ENCODE assay signal across 1 cellular context in genomic region chr5:997001-997474, GRCh38.
TF ChIP-seq lines count a peak whose summit lies in the region.

No MANE protein-coding gene starts in this region.

TF ChIP-seq in K562, 482 proteins besides CTCF, POLR2A, EP300 and RAD21 (continued from another document):
- no peak for TF ChIP-seq ATF2 (CRISPR knock-in tag; IDR thresholded peaks at IDR 0.05)
- no peak for TF ChIP-seq ZNF316 (IDR thresholded peaks at IDR 0.05)
- 0 out of 2 replicates have a peak, but pooled peaks have one; percentile 35 for TF ChIP-seq ZBTB17 (CRISPR knock-in tag; IDR thresholded peaks at IDR 0.05)
- no peak for TF ChIP-seq ILF3 (IDR thresholded peaks at IDR 0.05; ENCODE audit: borderline replicate concordance)
- TF ChIP-seq CREBBP (IDR thresholded peaks at IDR 0.05; ENCODE audit: low read depth, low read length): no peak
- TF ChIP-seq ZSCAN32 (CRISPR knock-in tag; IDR thresholded peaks at IDR 0.05): no peak
- no peak for TF ChIP-seq CREB3L1 (IDR thresholded peaks at IDR 0.05; ENCODE audit: borderline replicate concordance, low read depth)
- no peak for TF ChIP-seq ZNF280B (CRISPR knock-in tag; IDR thresholded peaks at IDR 0.05)
- TF ChIP-seq CTBP1 (IDR thresholded peaks at IDR 0.05; ENCODE audit: borderline replicate concordance): peak; percentile 58; the same call in 1 of the 2 replicates
- TF ChIP-seq ETV1 (tag; conservative IDR thresholded peaks at IDR 0.05; ENCODE audit: low read depth): peak; percentile 76
- peak; percentile 71 for TF ChIP-seq TEAD2 (tag; IDR thresholded peaks at IDR 0.05)
- TF ChIP-seq SMAD4 (CRISPR knock-in tag; conservative IDR thresholded peaks at IDR 0.05): peak; percentile 24; the same call in 1 of the 2 replicates
- peak in 1 of 2 experiments; percentile 11; a peak in 1 of 4 replicates for TF ChIP-seq TRIM24 (IDR thresholded peaks at IDR 0.05)
- no peak for TF ChIP-seq RBM14 (IDR thresholded peaks at IDR 0.05; ENCODE audit: borderline replicate concordance, insufficient read depth, low read depth, low read length)
- TF ChIP-seq HEY1 (CRISPR knock-in tag; IDR thresholded peaks at IDR 0.05; ENCODE audit: borderline replicate concordance): no peak
- no peak for TF ChIP-seq NKRF (IDR thresholded peaks at IDR 0.05; ENCODE audit: borderline replicate concordance)
- no peak for TF ChIP-seq PREB (CRISPR knock-in tag; IDR thresholded peaks at IDR 0.05)
TF ChIP-seq in K562: peak in this region for 26.
